13 cellular contexts compared by ENCODE assay signal in genomic region chr13:48818495-48818961, GRCh38.
DNase-seq lines count a peak whose midpoint lies in the region; ATAC-seq, FAIRE-seq and TF ChIP-seq lines count a peak whose summit lies in the region.
"Had no signal": no experiment of that assay in that cellular context is flagged by ENCODE, and none has a peak within 500 bp of the region (broad histone marks: within the 10 kb centered on the region; RNA-seq: fewer than 3 reads in every experiment).

No MANE protein-coding gene starts in this region.

- FAIRE-seq in H1 (lab: Jason Lieb, UNC), result no peak
- FAIRE-seq: GM12878 had no signal

- peak overlapping the region; percentile 23; the same call in 1 of the 2 replicates for H3K9ac ChIP-seq in PC-3 (ENCODE audit: low read length)
- H3K9ac ChIP-seq in H1 (replicated peaks in 1 of 4; ENCODE audit: extremely low read depth in 1 of 4, low read depth in 3 of 4, low read length in 3 of 4), result no peak overlapping the region

- POLR2A ChIA-PET in PC-3 (lab: Charles Lee; ENCODE audit: unreplicated experiment) (no interaction called here), H1 (lab: Charles Lee; ENCODE audit: partially characterized antibody) (no interaction called here)

- no peak overlapping the region for H2BK5ac ChIP-seq in H1 (ENCODE audit: low read depth, low read length)

- H3K56ac ChIP-seq in H1 (replicated peaks; ENCODE audit: insufficient read length, low read depth, low read length), result no peak overlapping the region

- H4K91ac ChIP-seq in H1 (replicated peaks; ENCODE audit: insufficient read length, low read length), result no peak overlapping the region

- H3K4me2 ChIP-seq in PC-3 (ENCODE audit: low read length) (peak overlapping the region; percentile 41), H1 (ENCODE audit: insufficient read depth in 1 of 2, low read depth in 2 of 2, low read length in 2 of 2) (no peak overlapping the region)

- H3K9me3 Mint-ChIP-seq in natural killer cell treated with Interleukin-12 subunit alpha and Interleukin-12 subunit beta and Interleukin-15 and Interleukin-18, amount 100 ng/mL, for 72 hours, result no peaks in the 10 kb centered on the region
- H3K9me3 Mint-ChIP-seq: CD4-positive, alpha-beta T cell had no signal

- 94% methylated on average over 1 of the region's 1 CpG; no CpG with 5 or more reads in 1 of the 2 experiments for WGBS in H1 (ENCODE audit: extremely low coverage in 1 of 2, insufficient coverage in 1 of 2, insufficient read length in 1 of 2, insufficient replicate concordance in 2 of 2, low coverage in 1 of 2, low lambda C conversion rate in 2 of 2, missing lambda C conversion rate in 1 of 2), 2 experiments

- peaks cover under 1% of the 10 kb centered on the region in 2 donors for H3K27me3 Mint-ChIP-seq in natural killer cell treated with Interleukin-12 subunit alpha and Interleukin-12 subunit beta and Interleukin-15 and Interleukin-18, amount 100 ng/mL, for 72 hours
- H3K27me3 Mint-ChIP-seq: CD4-positive, alpha-beta T cell had no signal

- no peaks in the 10 kb centered on the region for H3K79me2 ChIP-seq in PC-3 (ENCODE audit: low read length)
- no peaks in the 10 kb centered on the region for H3K79me2 ChIP-seq in H1 (ENCODE audit: control insufficient read depth in 1 of 2, insufficient read depth in 2 of 2, low read length in 2 of 2)

- no peak overlapping the region for H3K4me3 Mint-ChIP-seq in natural killer cell treated with Interleukin-12 subunit alpha and Interleukin-12 subunit beta and Interleukin-15 and Interleukin-18, amount 100 ng/mL, for 72 hours
- H3K4me3 Mint-ChIP-seq: CD4-positive, alpha-beta T cell had no signal

- H3K4ac ChIP-seq in H1 (replicated peaks; ENCODE audit: insufficient read length, low read depth, low read length), result no peak overlapping the region

- H3K14ac ChIP-seq in H1 (ENCODE audit: insufficient read length), result no peak overlapping the region

- TF ChIP-seq POLR2A in H1 (IDR thresholded peaks at IDR 0.05; ENCODE audit: control extremely low read depth in 1 of 2, low read depth in 2 of 2, low read length in 2 of 2), result no peak

- peaks cover 32% of the 10 kb centered on the region for H3K4me1 ChIP-seq in PC-3 (ENCODE audit: insufficient read depth, low read length)
- H3K4me1 ChIP-seq in H1 (replicated peaks in 1 of 4; ENCODE audit: control insufficient read depth in 3 of 4, insufficient read depth in 4 of 4, low read length in 3 of 4), result peaks cover 0 to 3% (median 1%) of the 10 kb centered on the region in 4 experiments; a peak in 1 of 7 replicates
- H3K4me1 ChIP-seq in mucosa of descending colon (ENCODE audit: low read depth), result no peaks in the 10 kb centered on the region
- H3K4me1 ChIP-seq: left ventricle myocardium inferior had no signal

- H4K8ac ChIP-seq in H1 (ENCODE audit: extremely low read depth, insufficient read depth, low read length), result no peak overlapping the region

- BruUV-seq in PC-3 (replicated peaks; lab: Mats Ljungman, UMichigan), result no TSS peak

- H3K27ac ChIP-seq in PC-3 (ENCODE audit: low read length) (peak overlapping the region; percentile 84), H1 (ENCODE audit: low read depth, low read length) (no peak overlapping the region)
- H3K27ac ChIP-seq: left ventricle myocardium inferior had no signal

- no peak overlapping the region for H3K23ac ChIP-seq in H1 (ENCODE audit: insufficient read length)

- H3K9me3 ChIP-seq in PC-3 (ENCODE audit: low read length), result no peaks in the 10 kb centered on the region
- no peaks in the 10 kb centered on the region for H3K9me3 ChIP-seq in H1 (ENCODE audit: insufficient read depth in 2 of 2, low read depth in 1 of 2, low read length in 1 of 2)
- H3K9me3 ChIP-seq in mucosa of descending colon, result no peaks in the 10 kb centered on the region
- H3K9me3 ChIP-seq: left ventricle myocardium inferior had no signal

- TF ChIP-seq RAD21 in H1 (IDR thresholded peaks at IDR 0.05 in 1 of 2, conservative IDR thresholded peaks at IDR 0.05 in 1 of 2; ENCODE audit: low read depth in 2 of 2, low read length in 2 of 2), result no peak

- H4K20me1 ChIP-seq in PC-3 (ENCODE audit: low read length), result no peaks in the 10 kb centered on the region
- no peaks in the 10 kb centered on the region for H4K20me1 ChIP-seq in H1 (replicated peaks in 1 of 2; ENCODE audit: control insufficient read depth in 1 of 2, insufficient read depth in 2 of 2, low read length in 2 of 2)

- H3K9me2 ChIP-seq in PC-3 (replicated peaks; ENCODE audit: low read length), result no peaks in the 10 kb centered on the region

- no peak overlapping the region for H2BK12ac ChIP-seq in H1 (ENCODE audit: low read depth, low read length)

- no peak overlapping the region for H2BK20ac ChIP-seq in H1 (ENCODE audit: low read length)

- CTCF ChIA-PET in PC-3 (lab: Charles Lee) (no interaction called here), H1 (lab: Charles Lee; ENCODE audit: partially characterized antibody) (interaction anchor here (0.6 kb wide), 2 partner anchors 279 to 1319 kb away, joined by 3 read pairs; no protein-coding TSS in a partner anchor)

- intact Hi-C loops in PC-3 (cut with micrococcal nuclease) (loop anchor here (1.0 to 2.0 kb wide), 3 partner anchors 14 to 90 kb away; no protein-coding TSS in a partner anchor), mucosa of descending colon (cut with DNase I, micrococcal nuclease) (no loop called here)

- peaks cover 11 to 13% of the 10 kb centered on the region in 2 donors for H3K4me1 Mint-ChIP-seq in natural killer cell treated with Interleukin-12 subunit alpha and Interleukin-12 subunit beta and Interleukin-15 and Interleukin-18, amount 100 ng/mL, for 72 hours (ENCODE audit: low read depth in 2 of 2)

- no peaks in the 10 kb centered on the region for H3F3A ChIP-seq in PC-3 (ENCODE audit: low read length, unreplicated experiment)

- H2BK120ac ChIP-seq in H1 (replicated peaks; ENCODE audit: low read depth, low read length), result no peak overlapping the region

- H3K23me2 ChIP-seq in H1 (ENCODE audit: low read depth, low read length), result no peaks in the 10 kb centered on the region; the same call in 1 of the 2 replicates

- H3K36me3 ChIP-seq in PC-3 (ENCODE audit: low read depth, low read length) (no peaks in the 10 kb centered on the region), H1 (ENCODE audit: control insufficient read depth in 2 of 4, insufficient read depth in 4 of 4, low read length in 3 of 4) (no peaks in the 10 kb centered on the region), mucosa of descending colon (ENCODE audit: low read depth) (no peaks in the 10 kb centered on the region)
- H3K36me3 ChIP-seq: left ventricle myocardium inferior had no signal

- H4K5ac ChIP-seq in H1 (ENCODE audit: insufficient read length, low read depth, low read length), result no peak overlapping the region

- no peaks in the 10 kb centered on the region for H3K79me1 ChIP-seq in H1 (ENCODE audit: low read depth, low read length)

- no peak overlapping the region for H3K4me3 ChIP-seq in PC-3 (ENCODE audit: low read length)
- H3K4me3 ChIP-seq in H1 (ENCODE audit: extremely low read depth in 1 of 4, insufficient read depth in 2 of 4, low read depth in 3 of 4, low read length in 4 of 4), result no peak overlapping the region
- H3K4me3 ChIP-seq in mucosa of descending colon, result no peak overlapping the region
- H3K4me3 ChIP-seq: GM12878, left ventricle myocardium inferior had no signal

- DNase-seq in AG09319 (ENCODE audit: extremely low read depth, low read depth) (peak; percentile 88), PC-3 (peak; percentile 82), H1 (ENCODE audit: low read depth in 1 of 2, low spot score in 2 of 2) (no peak), mucosa of descending colon (no peak), C1 segment of cervical spinal cord (lab: John Stamatoyannopoulos, UW) (no peak), HuH-7.5 (ENCODE audit: low spot score) (no peak)
- no peak for DNase-seq in natural killer cell treated with Interleukin-12 subunit alpha and Interleukin-12 subunit beta and Interleukin-15 and Interleukin-18, amount 100 ng/mL, for 72 hours (ENCODE audit: low spot score)
- DNase-seq: CD4-positive, alpha-beta T cell; effector CD4-positive, alpha-beta T cell; left ventricle myocardium inferior; NCI-H1048 had no signal

- no peak for TF ChIP-seq EP300 in H1 (IDR thresholded peaks at IDR 0.05; ENCODE audit: borderline replicate concordance in 1 of 2, low read depth in 2 of 2, low read length in 2 of 2)

- no peak for TF ChIP-seq CTCF in AG09319 (IDR thresholded peaks at IDR 0.05; ENCODE audit: low read depth, low read length)
- TF ChIP-seq CTCF in PC-3 (conservative IDR thresholded peaks at IDR 0.05; ENCODE audit: low read depth, low read length), result no peak
- no peak for TF ChIP-seq CTCF in H1 (IDR thresholded peaks at IDR 0.05; ENCODE audit: control extremely low read depth in 1 of 3, insufficient read depth in 1 of 3, low read depth in 1 of 3, low read length in 3 of 3)
- no peak for TF ChIP-seq CTCF in mucosa of descending colon (IDR thresholded peaks at IDR 0.05)

- peak; percentile 89 for ATAC-seq in PC-3
- ATAC-seq in mucosa of descending colon, result peak; percentile 45
- ATAC-seq in natural killer cell treated with Interleukin-12 subunit alpha and Interleukin-12 subunit beta and Interleukin-15 and Interleukin-18, amount 100 ng/mL, for 72 hours, result no peak
- ATAC-seq in HG02678 (IDR thresholded peaks at IDR 0.05; ENCODE audit: unreplicated experiment), result no peak
- ATAC-seq: GM12878 had no signal

- H3K27ac Mint-ChIP-seq in natural killer cell treated with Interleukin-12 subunit alpha and Interleukin-12 subunit beta and Interleukin-15 and Interleukin-18, amount 100 ng/mL, for 72 hours, result no peak overlapping the region
- H3K27ac Mint-ChIP-seq: CD4-positive, alpha-beta T cell had no signal

- no peak overlapping the region for H3K18ac ChIP-seq in H1 (ENCODE audit: extremely low read depth, low read length)

- H2AK5ac ChIP-seq in H1 (ENCODE audit: low read depth, low read length), result no peak overlapping the region

- H3K36me3 Mint-ChIP-seq in natural killer cell treated with Interleukin-12 subunit alpha and Interleukin-12 subunit beta and Interleukin-15 and Interleukin-18, amount 100 ng/mL, for 72 hours, result no peaks in the 10 kb centered on the region

- no peak overlapping the region for H2AFZ ChIP-seq in PC-3 (ENCODE audit: low read length)
- peak overlapping the region; percentile 92 for H2AFZ ChIP-seq in H1 (ENCODE audit: low read length)

- H2BK15ac ChIP-seq in H1 (ENCODE audit: low read length), result no peak overlapping the region

- H3K27me3 ChIP-seq in PC-3 (ENCODE audit: low read length) (no peaks in the 10 kb centered on the region), H1 (replicated peaks in 1 of 4; ENCODE audit: control insufficient read depth in 3 of 4, extremely low read depth in 1 of 4, insufficient read depth in 3 of 4, low read length in 3 of 4) (no peaks in the 10 kb centered on the region)

TF ChIP-seq in H1, 55 proteins besides CTCF, POLR2A, EP300 and RAD21 (continues in another document):
- no peak for TF ChIP-seq FOSL1 (IDR thresholded peaks at IDR 0.05; ENCODE audit: insufficient read depth, low read depth, low read length)
- TF ChIP-seq HDAC2 (IDR thresholded peaks at IDR 0.05; ENCODE audit: borderline replicate concordance in 1 of 2, low read depth in 2 of 2, low read length in 2 of 2), result no peak
- TF ChIP-seq KDM5A (IDR thresholded peaks at IDR 0.05; ENCODE audit: low read length), result no peak
- no peak for TF ChIP-seq SUZ12 (IDR thresholded peaks at IDR 0.05; ENCODE audit: low read length)
- no peak for TF ChIP-seq CHD1 (IDR thresholded peaks at IDR 0.05; ENCODE audit: low read depth, low read length)
- TF ChIP-seq EGR1 (IDR thresholded peaks at IDR 0.05; ENCODE audit: borderline replicate concordance, low read depth, low read length), result no peak

Comparison
In these comparisons a context has a peak if more than half of its experiments do, and no peak if none do; other contexts are left out.
1. DNase-seq: peak in AG09319 (single experiment) and PC-3 (single experiment); none in H1 (0 of 2), mucosa of descending colon (0 of 3), C1 segment of cervical spinal cord (0 of 14), HuH-7.5 (single experiment) and natural killer cell treated with Interleukin-12 subunit alpha and Interleukin-12 subunit beta and Interleukin-15 and Interleukin-18, amount 100 ng/mL, for 72 hours (single experiment).
2. ATAC-seq: peak in PC-3 (single experiment) and mucosa of descending colon (single experiment); none in natural killer cell treated with Interleukin-12 subunit alpha and Interleukin-12 subunit beta and Interleukin-15 and Interleukin-18, amount 100 ng/mL, for 72 hours (0 of 2) and HG02678 (single experiment).